Comparison of ENCODE assay signal across 22 cellular contexts in the genomic region with DNA sequence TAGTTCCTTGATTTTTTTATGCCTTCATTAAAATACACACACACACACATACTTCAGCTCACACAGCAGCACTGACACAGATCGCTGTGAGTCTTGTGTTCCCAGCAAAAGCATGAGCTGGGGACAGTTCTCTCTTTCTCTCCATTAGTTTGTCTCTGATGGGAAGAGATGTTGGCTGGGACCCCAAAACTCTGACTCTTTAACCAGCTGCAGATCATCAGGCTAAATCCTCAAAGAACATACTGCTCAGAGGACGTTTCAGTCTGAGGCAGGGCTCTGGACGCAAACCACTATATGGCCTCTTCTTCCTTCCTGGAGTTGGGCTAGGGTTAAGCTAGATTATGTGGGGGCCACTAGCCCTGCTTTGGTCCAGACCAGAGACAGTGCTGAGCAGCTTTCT.
A peak's percentile ranks its signal among the peaks of the same experiment; 100 is the strongest.
DNase-seq lines count a peak whose midpoint lies in the region; ATAC-seq and TF ChIP-seq lines count a peak whose summit lies in the region.
"Had no signal": no experiment of that assay in that cellular context is flagged by ENCODE, and none has a peak within 500 bp of the region (broad histone marks: within the 10 kb centered on the region; RNA-seq: fewer than 3 reads in every experiment).

No MANE protein-coding gene starts in this region.

- no peaks in the 10 kb centered on the region for H3K9me2 ChIP-seq in Loucy (replicated peaks; ENCODE audit: low read depth, low read length)

- H3K9ac ChIP-seq in Loucy (ENCODE audit: low read depth, low read length, poor library complexity, severe bottlenecking), result peak overlapping the region; percentile 39
- no peak overlapping the region for H3K9ac ChIP-seq in colonic mucosa (ENCODE audit: low read depth in 2 of 2, low read length in 2 of 2)

- DNase-seq in colonic mucosa (peak; percentile 19), lung (ENCODE audit: low spot score) (peak; percentile 25), sciatic nerve (ENCODE audit: low spot score) (no peak), DMS114 treated with DMSO at 0.1 percent for 48 hours (lab: John Stamatoyannopoulos, UW; ENCODE audit: unreplicated experiment) (no peak), GM03348 (ENCODE audit: low spot score) (no peak), NCI-H748 treated with DMSO at 0.1 percent for 48 hours (lab: John Stamatoyannopoulos, UW) (no peak)
- DNase-seq in stimulated activated CD8-positive, alpha-beta memory T cell treated with anti-CD3 and anti-CD28 coated beads, Interleukin-4, amount 100 ng/mL, for 48 hours, result no peak
- DNase-seq: activated naive CD8-positive, alpha-beta T cell treated with anti-CD3 and anti-CD28 coated beads for 36 hours; effector CD4-positive, alpha-beta T cell; EL; Kasumi-1; midbrain; NCI-H187; NCI-H774; OCI-M1; SHP77 treated with DMSO at 0.1 percent for 48 hours; stimulated activated CD4-positive, alpha-beta T cell treated with anti-CD3 and anti-CD28 coated beads, Interleukin-12 subunit alpha, Interleukin-12 subunit beta, amount 100 ng/mL, for 4 hours; upper lobe of right lung had no signal

- WGBS in lung, 2 donors, result 27 to 58% methylated on average over 3 of the region's 3 CpGs

- H3K9me3 ChIP-seq in Loucy (ENCODE audit: insufficient read depth, low read depth, low read length), result no peaks in the 10 kb centered on the region
- H3K9me3 ChIP-seq in colonic mucosa, result no peaks in the 10 kb centered on the region
- no peaks in the 10 kb centered on the region for H3K9me3 ChIP-seq in lung (ENCODE audit: control insufficient read depth in 2 of 2, insufficient read depth in 1 of 2, low read length in 1 of 2)
- H3K9me3 ChIP-seq: prostate gland, upper lobe of right lung had no signal

- H2AFZ ChIP-seq in Loucy (ENCODE audit: low read length), result no peak overlapping the region

- peaks cover 26% of the 10 kb centered on the region for H3K4me1 ChIP-seq in Loucy (ENCODE audit: insufficient read depth, low read length, poor library complexity, severe bottlenecking)
- peaks cover 3% of the 10 kb centered on the region for H3K4me1 ChIP-seq in colonic mucosa
- no peaks in the 10 kb centered on the region for H3K4me1 ChIP-seq in lung (ENCODE audit: control insufficient read depth in 2 of 2, insufficient read depth in 2 of 2, low read length in 2 of 2)
- H3K4me1 ChIP-seq: prostate gland had no signal

- peak overlapping the region; percentile 56 for H3K4me2 ChIP-seq in Loucy (ENCODE audit: low read depth, low read length, poor library complexity, severe bottlenecking)

- H3F3A ChIP-seq in Loucy (ENCODE audit: low read depth), result no peaks in the 10 kb centered on the region

- intact Hi-C loops in colonic mucosa (cut with DNase I), result no loop called here
- intact Hi-C loops in sciatic nerve (cut with DNase I), result no loop called here

- H3K27ac ChIP-seq in colonic mucosa (no peak overlapping the region), lung (ENCODE audit: low read depth in 1 of 2, low read length in 1 of 2) (peak overlapping the region in 1 of 2 donors; percentile 24)
- H3K27ac ChIP-seq: C4-2B, upper lobe of right lung had no signal

- no peaks in the 10 kb centered on the region for H3K79me2 ChIP-seq in Loucy (ENCODE audit: insufficient read depth, low read length)

- H3K36me3 ChIP-seq in Loucy (ENCODE audit: insufficient read depth, low read length), result no peaks in the 10 kb centered on the region
- no peaks in the 10 kb centered on the region for H3K36me3 ChIP-seq in colonic mucosa
- no peaks in the 10 kb centered on the region for H3K36me3 ChIP-seq in lung (ENCODE audit: control insufficient read depth in 2 of 2, insufficient read depth in 2 of 2, low read length in 2 of 2)
- H3K36me3 ChIP-seq: prostate gland, upper lobe of right lung had no signal

- H3K4me3 ChIP-seq in Loucy (ENCODE audit: low read length, poor library complexity, severe bottlenecking) (no peak overlapping the region), colonic mucosa (no peak overlapping the region), lung (no peak overlapping the region)
- H3K4me3 ChIP-seq: prostate gland, upper lobe of right lung had no signal

- ATAC-seq in lung (ENCODE audit: insufficient read depth, low FRiP score) (no peak), sciatic nerve (peak; percentile 48)
- ATAC-seq: esophagus mucosa, upper lobe of right lung had no signal

- H4K20me1 ChIP-seq in Loucy (ENCODE audit: insufficient read depth, low read length, poor library complexity, severe bottlenecking), result no peaks in the 10 kb centered on the region

- H3K27me3 ChIP-seq in Loucy (ENCODE audit: insufficient read depth, low read length, poor library complexity, severe bottlenecking) (no peaks in the 10 kb centered on the region), colonic mucosa (no peaks in the 10 kb centered on the region), lung (ENCODE audit: control insufficient read depth, insufficient read depth) (no peaks in the 10 kb centered on the region)
- H3K27me3 ChIP-seq: upper lobe of right lung had no signal

- no peak for TF ChIP-seq CTCF in Loucy (conservative IDR thresholded peaks at IDR 0.05; ENCODE audit: low read length)
- TF ChIP-seq CTCF in colonic mucosa (IDR thresholded peaks at IDR 0.05), result no peak
- TF ChIP-seq CTCF in lung (IDR thresholded peaks at IDR 0.05; ENCODE audit: control extremely low read depth, extremely low read depth), result no peak

Comparison
In these comparisons a context has a peak if more than half of its experiments do, and no peak if none do; other contexts are left out.
1. DNase-seq: peak in colonic mucosa (single experiment) and lung (single experiment); none in sciatic nerve (single experiment), DMS114 treated with DMSO at 0.1 percent for 48 hours (single experiment), stimulated activated CD8-positive, alpha-beta memory T cell treated with anti-CD3 and anti-CD28 coated beads, Interleukin-4, amount 100 ng/mL, for 48 hours (single experiment), GM03348 (single experiment) and NCI-H748 treated with DMSO at 0.1 percent for 48 hours (single experiment).